1 cellular context compared by ENCODE assay signal in genomic region chr1:34165422-34165921, GRCh38.
TF ChIP-seq lines count a peak whose summit lies in the region.

No MANE protein-coding gene starts in this region.

TF ChIP-seq in HepG2, 621 proteins besides CTCF, POLR2A, EP300 and RAD21:
- no peak for TF ChIP-seq STAT5B (CRISPR knock-in tag; IDR thresholded peaks at IDR 0.05)
TF ChIP-seq in HepG2: peak in this region for 0.
